In genomic region chr10:131207584-131208532, GRCh38 we compare ENCODE assay signal across 14 cellular contexts.
"Had no signal": no experiment of that assay in that cellular context is flagged by ENCODE, and none has a peak within 500 bp of the region (broad histone marks: within the 10 kb centered on the region; RNA-seq: fewer than 3 reads in every experiment).

No MANE protein-coding gene starts in this region.

- H3K27ac Mint-ChIP-seq: activated CD4-positive, alpha-beta memory T cell treated with anti-CD3 and anti-CD28 coated beads for 36 hours; activated naive CD4-positive, alpha-beta T cell treated with anti-CD3 and anti-CD28 coated beads for 36 hours; activated T-helper 1 cell treated with anti-CD3 and anti-CD28 coated beads, Interleukin-12 subunit alpha, Interleukin-12 subunit beta, Interleukin-2, Interleukin-4 antibody, amounts not matched to agents 30 ng/mL and 10 ng/mL and 1 ng/mL, durations not matched to agents 14 hours and 24 hours and 36 hours; dendritic cell treated with granulocyte-macrophage colony-stimulating factor and Interleukin-4, amounts not matched to agents 40 ng/mL and 50 ng/mL, for 4 days; nephron progenitor cell; stimulated activated memory B cell treated with anti-CD40 and anti-IgM and Interleukin-4, amounts not matched to agents 10 μg/mL and 1 μg/mL and 100 μg/mL, for 72 hours had no signal

- H3K9me3 ChIP-seq: pancreas had no signal

- ATAC-seq: left colon; pancreas; stimulated activated memory B cell treated with anti-CD40 and anti-IgM and Interleukin-4, amounts not matched to agents 10 μg/mL and 1 μg/mL and 100 μg/mL, for 72 hours had no signal

- H3K4me1 Mint-ChIP-seq: stimulated activated memory B cell treated with anti-CD40 and anti-IgM and Interleukin-4, amounts not matched to agents 10 μg/mL and 1 μg/mL and 100 μg/mL, for 72 hours had no signal

- H3K4me3 ChIP-seq: pancreas, smooth muscle cell had no signal

- H3K36me3 ChIP-seq: pancreas had no signal

- H3K4me1 ChIP-seq: pancreas had no signal

- H3K9me3 Mint-ChIP-seq: activated CD4-positive, alpha-beta memory T cell treated with anti-CD3 and anti-CD28 coated beads for 36 hours; activated naive CD4-positive, alpha-beta T cell treated with anti-CD3 and anti-CD28 coated beads for 36 hours; activated T-helper 1 cell treated with anti-CD3 and anti-CD28 coated beads, Interleukin-12 subunit alpha, Interleukin-12 subunit beta, Interleukin-2, Interleukin-4 antibody, amounts not matched to agents 30 ng/mL and 10 ng/mL and 1 ng/mL, durations not matched to agents 14 hours and 24 hours and 36 hours; dendritic cell treated with granulocyte-macrophage colony-stimulating factor and Interleukin-4, amounts not matched to agents 40 ng/mL and 50 ng/mL, for 4 days had no signal

- H3K4me3 Mint-ChIP-seq: activated CD4-positive, alpha-beta memory T cell treated with anti-CD3 and anti-CD28 coated beads for 36 hours; activated naive CD4-positive, alpha-beta T cell treated with anti-CD3 and anti-CD28 coated beads for 36 hours; activated T-helper 1 cell treated with anti-CD3 and anti-CD28 coated beads, Interleukin-12 subunit alpha, Interleukin-12 subunit beta, Interleukin-2, Interleukin-4 antibody, amounts not matched to agents 30 ng/mL and 10 ng/mL and 1 ng/mL, durations not matched to agents 14 hours and 24 hours and 36 hours; dendritic cell treated with granulocyte-macrophage colony-stimulating factor and Interleukin-4, amounts not matched to agents 40 ng/mL and 50 ng/mL, for 4 days; nephron progenitor cell; stimulated activated memory B cell treated with anti-CD40 and anti-IgM and Interleukin-4, amounts not matched to agents 10 μg/mL and 1 μg/mL and 100 μg/mL, for 72 hours had no signal

- H3K27me3 Mint-ChIP-seq: activated CD4-positive, alpha-beta memory T cell treated with anti-CD3 and anti-CD28 coated beads for 36 hours; dendritic cell treated with granulocyte-macrophage colony-stimulating factor and Interleukin-4, amounts not matched to agents 40 ng/mL and 50 ng/mL, for 4 days; stimulated activated memory B cell treated with anti-CD40 and anti-IgM and Interleukin-4, amounts not matched to agents 10 μg/mL and 1 μg/mL and 100 μg/mL, for 72 hours had no signal

- H3K4me2 ChIP-seq: smooth muscle cell had no signal

- H3K27ac ChIP-seq: pancreas had no signal

- DNase-seq: activated CD4-positive, alpha-beta memory T cell treated with anti-CD3 and anti-CD28 coated beads for 36 hours; activated CD4-positive, CD25-positive, alpha-beta regulatory T cell treated with anti-CD3 and anti-CD28 coated beads, Interleukin-2, amount 50 U/mL, for 72 hours; activated naive CD4-positive, alpha-beta T cell treated with anti-CD3 and anti-CD28 coated beads for 36 hours; erythroblast; hippocampal formation; mammary epithelial cell; nephron progenitor cell; T-helper 9 cell had no signal

- H3K27me3 ChIP-seq: pancreas had no signal

- H3K36me3 Mint-ChIP-seq: activated CD4-positive, alpha-beta memory T cell treated with anti-CD3 and anti-CD28 coated beads for 36 hours; stimulated activated memory B cell treated with anti-CD40 and anti-IgM and Interleukin-4, amounts not matched to agents 10 μg/mL and 1 μg/mL and 100 μg/mL, for 72 hours had no signal
